In genomic region chrX:65667503-65668355, GRCh38 we compare ENCODE assay signal across 8 cellular contexts. TPM values are rescaled to one million over a fixed set of nuclear protein-coding genes. Genes with fewer than 3 reads are reported as not detected.
DNase-seq lines count a peak whose midpoint lies in the region; ATAC-seq and TF ChIP-seq lines count a peak whose summit lies in the region.

Gene MSN, plus strand, starts transcription at chrX:65667654. Its CDS starts 188 bp downstream, at chrX:65667842.

- peak within 1 kb of the TSS; percentile 37 to 99 (median 84) for H3K4me3 ChIP-seq in heart left ventricle
- peak within 1 kb of the TSS; percentile 74 to 76 for H3K4me3 ChIP-seq in vagina

- H3K36me3 ChIP-seq in heart left ventricle (peaks cover 0 to 4% (median 0%) of the 10 kb centered on the region in 9 donors), vagina (no peaks in the 10 kb centered on the region)

- ATAC-seq in GM19324 (IDR thresholded peaks at IDR 0.05; ENCODE audit: low FRiP score, unreplicated experiment), result peak; percentile 86
- ATAC-seq in HG03457 (IDR thresholded peaks at IDR 0.05; ENCODE audit: unreplicated experiment), result peak; percentile 65
- peak; percentile 72 to 93 (median 90) for ATAC-seq in heart left ventricle

- H3K36me3 Mint-ChIP-seq in activated naive CD8-positive, alpha-beta T cell treated with anti-CD3 and anti-CD28 coated beads for 36 hours, result peaks cover 50% of the 10 kb centered on the region

- peak in 3 of 12 donors; percentile 6 to 23 (median 8) for TF ChIP-seq CTCF in heart left ventricle (IDR thresholded peaks at IDR 0.05)
- TF ChIP-seq CTCF in vagina (IDR thresholded peaks at IDR 0.05), result no peak

- 0 to 31% (median 12%) methylated on average over 42 to 56 of the region's 56 CpGs for WGBS in heart left ventricle, 4 donors

- H3K27ac Mint-ChIP-seq in activated naive CD8-positive, alpha-beta T cell treated with anti-CD3 and anti-CD28 coated beads for 36 hours, result peak within 1 kb of the TSS; percentile 94

- no peaks in the 10 kb centered on the region for H3K27me3 Mint-ChIP-seq in activated naive CD8-positive, alpha-beta T cell treated with anti-CD3 and anti-CD28 coated beads for 36 hours

- TF ChIP-seq POLR2A in heart left ventricle (IDR thresholded peaks at IDR 0.05) (peak in 1 of 2 donors; percentile 79), vagina (IDR thresholded peaks at IDR 0.05) (peak in 1 of 2 donors; percentile 52)

- H3K27ac ChIP-seq in heart left ventricle (peak within 1 kb of the TSS; percentile 93 to 100 (median 96)), vagina (peak within 1 kb of the TSS; percentile 98)

- intact Hi-C loops in heart left ventricle (cut with DNase I) (loop anchor here in 7 of 10 donors (2.0 to 10.0 kb wide), 8 partner anchors 31 to 73 kb away; no protein-coding TSS in a partner anchor), vagina (cut with DNase I) (loop anchor here (1.0 kb wide), 1 partner anchor 66 kb away; no protein-coding TSS in a partner anchor)

- H3K4me1 ChIP-seq in heart left ventricle (peaks cover 0 to 45% (median 24%) of the 10 kb centered on the region in 12 donors), vagina (peaks cover 26% of the 10 kb centered on the region)

- H3K9me3 ChIP-seq in heart left ventricle, result peaks cover 0 to 4% (median 0%) of the 10 kb centered on the region in 12 donors
- H3K9me3 ChIP-seq in vagina, result no peaks in the 10 kb centered on the region

- peaks cover 0 to 3% (median 0%) of the 10 kb centered on the region in 9 donors for H3K27me3 ChIP-seq in heart left ventricle
- H3K27me3 ChIP-seq in vagina, result no peaks in the 10 kb centered on the region

- DNase-seq in Ammon's horn (ENCODE audit: low spot score) (peak; percentile 65), SKM-1 treated with dmso at 0.1 percent for 144 hours (lab: John Stamatoyannopoulos, UW; ENCODE audit: unreplicated experiment) (peak; percentile 35), heart left ventricle (peak; percentile 84 to 92 (median 87)), putamen (ENCODE audit: low spot score) (peak; percentile 21), vagina (ENCODE audit: extremely low spot score in 2 of 2) (no peak)
- peak; percentile 81 for DNase-seq in activated naive CD8-positive, alpha-beta T cell treated with anti-CD3 and anti-CD28 coated beads for 36 hours

- H3K4me1 Mint-ChIP-seq in activated naive CD8-positive, alpha-beta T cell treated with anti-CD3 and anti-CD28 coated beads for 36 hours, result peaks cover 24% of the 10 kb centered on the region

- H3K4me3 Mint-ChIP-seq in activated naive CD8-positive, alpha-beta T cell treated with anti-CD3 and anti-CD28 coated beads for 36 hours, result peak within 1 kb of the TSS; percentile 93

- no peaks in the 10 kb centered on the region for H3K9me3 Mint-ChIP-seq in activated naive CD8-positive, alpha-beta T cell treated with anti-CD3 and anti-CD28 coated beads for 36 hours

RNA-seq across cellular contexts. Expression of gene MSN, which starts in this region (rescaled TPM):
- 100 to 1,000 TPM; 433 to 443 TPM for total RNA-seq in activated naive CD8-positive, alpha-beta T cell treated with anti-CD3 and anti-CD28 coated beads for 36 hours
- total RNA-seq in heart left ventricle (100 to 1,000 TPM in 8 of 9 donors, 10 to 100 TPM in 1; 99.6 to 298 (median 153) TPM), vagina (192 TPM)
- polyA plus RNA-seq in heart left ventricle, result 100 to 1,000 TPM in 1 of 2 donors, 10 to 100 TPM in 1; 48.9 to 178 TPM

Comparison
In these comparisons a context has a peak if more than half of its experiments do, and no peak if none do; other contexts are left out.
1. DNase-seq: peak in Ammon's horn (single experiment), SKM-1 treated with dmso at 0.1 percent for 144 hours (single experiment), activated naive CD8-positive, alpha-beta T cell treated with anti-CD3 and anti-CD28 coated beads for 36 hours (single experiment), heart left ventricle (5 of 5) and putamen (single experiment); none in vagina (0 of 2).
2. Peak in every context shown above with its lines, with median percentiles within 50 percentile points of each other: ATAC-seq.